Comparison of ENCODE assay signal across 21 cellular contexts in genomic region chr3:124997303-124998246, GRCh38. TPM values are rescaled to one million over a fixed set of nuclear protein-coding genes. Genes with fewer than 3 reads are reported as not detected.
DNase-seq lines count a peak whose midpoint lies in the region; ATAC-seq and TF ChIP-seq lines count a peak whose summit lies in the region.
"Had no signal": no experiment of that assay in that cellular context is flagged by ENCODE, and none has a peak within 500 bp of the region (broad histone marks: within the 10 kb centered on the region; RNA-seq: fewer than 3 reads in every experiment).

No MANE protein-coding gene starts in this region.

- WGBS in heart left ventricle, 4 donors = 78 to 85% (median 79%) methylated on average over 21 of the region's 21 CpGs

- no peak for TF ChIP-seq CTCF in heart left ventricle (IDR thresholded peaks at IDR 0.05)

- peaks cover 5 to 100% (median 73%) of the 10 kb centered on the region in 12 donors for H3K4me1 ChIP-seq in heart left ventricle

- intact Hi-C loops in heart left ventricle (cut with DNase I) = loop anchor here in 9 of 10 donors (2.0 to 10.0 kb wide), 15 partner anchors 45 to 441 kb away; partner anchors contain the start of genes HEG1 (in 2 of the 9) and ZNF148 (in 1 of the 9)
- intact Hi-C loops in left cardiac atrium (cut with DNase I) = loop anchor here (5.0 to 10.0 kb wide), 3 partner anchors 145 to 233 kb away; no protein-coding TSS in a partner anchor

- H3K4me1 Mint-ChIP-seq in immature natural killer cell (peaks cover 31 to 49% of the 10 kb centered on the region in 2 donors), T-cell (peaks cover 16 to 22% (median 18%) of the 10 kb centered on the region in 3 donors)
- H3K4me1 Mint-ChIP-seq: memory B cell had no signal

- H3K27me3 ChIP-seq in heart left ventricle = no peaks in the 10 kb centered on the region

- POLR2A ChIA-PET in T-cell (lab: Charles Lee) = no interaction called here

- peak overlapping the region; percentile 35 to 92 (median 70) for H3K27ac Mint-ChIP-seq in immature natural killer cell
- no peak overlapping the region for H3K27ac Mint-ChIP-seq in T-cell
- H3K27ac Mint-ChIP-seq: activated naive CD8-positive, alpha-beta T cell; memory B cell; type B pancreatic cell had no signal

- H3K9me3 Mint-ChIP-seq in immature natural killer cell (no peaks in the 10 kb centered on the region), T-cell (no peaks in the 10 kb centered on the region)
- H3K9me3 Mint-ChIP-seq: activated T-cell treated with anti-CD3 and anti-CD28 coated beads, Interleukin-2, amount 50 U/mL, for 4 hours; CD4-positive, alpha-beta memory T cell; memory B cell; type B pancreatic cell had no signal

- no peak for ATAC-seq in heart left ventricle
- ATAC-seq in left cardiac atrium = no peak
- peak; percentile 71 for ATAC-seq in SK-N-SH treated with all-trans-retinoic acid at 6 μM for 48 hours
- no peak for ATAC-seq in T-cell (replicated peaks in 1 of 4)
- no peak for ATAC-seq in GM18519 (IDR thresholded peaks at IDR 0.05; ENCODE audit: low FRiP score, unreplicated experiment)
- ATAC-seq: activated T-cell treated with anti-CD3 and anti-CD28 coated beads, Interleukin-2, amount 50 U/mL, for 4 hours; esophagus mucosa; psoas muscle had no signal

- no peaks in the 10 kb centered on the region for H3K9me3 ChIP-seq in heart left ventricle
- H3K9me3 ChIP-seq: psoas muscle had no signal

- H3K4me3 Mint-ChIP-seq in immature natural killer cell (no peak overlapping the region), T-cell (no peak overlapping the region)
- H3K4me3 Mint-ChIP-seq: activated naive CD8-positive, alpha-beta T cell; activated T-cell treated with anti-CD3 and anti-CD28 coated beads, Interleukin-2, amount 50 U/mL, for 4 hours; CD4-positive, alpha-beta memory T cell; memory B cell; type B pancreatic cell had no signal

- no peak overlapping the region for H3K4me3 ChIP-seq in heart left ventricle
- H3K4me3 ChIP-seq: psoas muscle had no signal

- no peak for TF ChIP-seq POLR2A in heart left ventricle (IDR thresholded peaks at IDR 0.05)

- H3K27me3 Mint-ChIP-seq in immature natural killer cell (ENCODE audit: low read depth in 3 of 3) (no peaks in the 10 kb centered on the region), T-cell (no peaks in the 10 kb centered on the region)
- H3K27me3 Mint-ChIP-seq: activated naive CD8-positive, alpha-beta T cell; CD4-positive, alpha-beta memory T cell; memory B cell; type B pancreatic cell had no signal

- peak overlapping the region in 9 of 12 donors; percentile 0 to 74 (median 18) for H3K27ac ChIP-seq in heart left ventricle
- H3K27ac ChIP-seq: psoas muscle had no signal

- CTCF ChIA-PET in T-cell (lab: Charles Lee) = interaction anchor here in 1 of 2 donors (0.5 kb wide), 1 partner anchor 26 kb away, joined by 7 read pairs; no protein-coding TSS in a partner anchor

- DNase-seq in heart left ventricle (no peak), left cardiac atrium (no peak), immature natural killer cell (no peak), superior temporal gyrus (ENCODE audit: extremely low spot score) (peak; percentile 29), T-cell (no peak), AG08395 (ENCODE audit: low spot score) (no peak)
- DNase-seq: activated CD4-positive, alpha-beta T cell treated with anti-CD3 and anti-CD28 coated beads, Interleukin-2, amount 50 U/mL, for 48 hours; activated T-cell treated with anti-CD3 and anti-CD28 coated beads, Interleukin-2, amount 50 U/mL, for 4 hours; CD4-positive, alpha-beta memory T cell; DND-41; NCI-H187; NCI-H345; psoas muscle; RPMI8226; stimulated activated naive CD4-positive, alpha-beta T cell had no signal

- H3K36me3 ChIP-seq in heart left ventricle = peaks cover 0 to 100% (median 99%) of the 10 kb centered on the region in 9 donors

- H3K36me3 Mint-ChIP-seq in immature natural killer cell (peaks cover 35 to 79% (median 49%) of the 10 kb centered on the region in 3 donors), T-cell (peaks cover 68% of the 10 kb centered on the region)

TF ChIP-seq in SK-N-SH treated with all-trans-retinoic acid at 6 μM for 48 hours, 23 proteins besides CTCF, POLR2A, EP300 and RAD21:
- TF ChIP-seq ISL1 (CRISPR knock-in tag; IDR thresholded peaks at IDR 0.05) (peak; percentile 83), PATZ1 (CRISPR knock-in tag; IDR thresholded peaks at IDR 0.05; ENCODE audit: borderline replicate concordance) (0 out of 2 replicates have a peak, but pooled peaks have one; percentile 34), CSDC2 (CRISPR knock-in tag; IDR thresholded peaks at IDR 0.05) (no peak), TCF4 (CRISPR knock-in tag; IDR thresholded peaks at IDR 0.05; ENCODE audit: borderline replicate concordance) (peak; percentile 67), ESRRG (CRISPR knock-in tag; IDR thresholded peaks at IDR 0.05) (no peak), ZNF8 (CRISPR knock-in tag; IDR thresholded peaks at IDR 0.05) (peak; percentile 6; the same call in 1 of the 2 replicates), TSHZ2 (CRISPR knock-in tag; IDR thresholded peaks at IDR 0.05) (peak; percentile 62; the same call in 1 of the 2 replicates), TOX (CRISPR knock-in tag; IDR thresholded peaks at IDR 0.05; ENCODE audit: borderline replicate concordance) (no peak), BACH2 (CRISPR knock-in tag; IDR thresholded peaks at IDR 0.05; ENCODE audit: borderline replicate concordance) (no peak), GLIS3 (CRISPR knock-in tag; IDR thresholded peaks at IDR 0.05) (no peak), ZC3H10 (CRISPR knock-in tag; IDR thresholded peaks at IDR 0.05) (no peak), PPARA (CRISPR knock-in tag; IDR thresholded peaks at IDR 0.05; ENCODE audit: borderline replicate concordance) (no peak), SNAI2 (CRISPR knock-in tag; IDR thresholded peaks at IDR 0.05) (0 out of 2 replicates have a peak, but pooled peaks have one; percentile 48)

RNA-seq across cellular contexts. Expression of gene HEG1, which starts 58.2 kb away (rescaled TPM):
- 100 to 1,000 TPM in 6 of 9 donors, 10 to 100 TPM in 3; 68.1 to 211 (median 121) TPM for total RNA-seq in heart left ventricle
- 10 to 100 TPM; 23.7 to 39.0 TPM for polyA plus RNA-seq in heart left ventricle
- 100 to 1,000 TPM; 120 to 149 TPM for total RNA-seq in left cardiac atrium
- polyA plus RNA-seq in immature natural killer cell = 10 to 100 TPM in 1 of 3 donors, 1 to 10 TPM in 2; 2.1 to 12.1 (median 4.9) TPM
- 10 to 100 TPM; 22.6 to 27.6 (median 25.6) TPM for total RNA-seq in T-cell

Comparison
In these comparisons a context has a peak if more than half of its experiments do, and no peak if none do; other contexts are left out.
1. H3K27ac Mint-ChIP-seq: peak in immature natural killer cell (6 of 6); none in T-cell (0 of 2).